In the genomic region with DNA sequence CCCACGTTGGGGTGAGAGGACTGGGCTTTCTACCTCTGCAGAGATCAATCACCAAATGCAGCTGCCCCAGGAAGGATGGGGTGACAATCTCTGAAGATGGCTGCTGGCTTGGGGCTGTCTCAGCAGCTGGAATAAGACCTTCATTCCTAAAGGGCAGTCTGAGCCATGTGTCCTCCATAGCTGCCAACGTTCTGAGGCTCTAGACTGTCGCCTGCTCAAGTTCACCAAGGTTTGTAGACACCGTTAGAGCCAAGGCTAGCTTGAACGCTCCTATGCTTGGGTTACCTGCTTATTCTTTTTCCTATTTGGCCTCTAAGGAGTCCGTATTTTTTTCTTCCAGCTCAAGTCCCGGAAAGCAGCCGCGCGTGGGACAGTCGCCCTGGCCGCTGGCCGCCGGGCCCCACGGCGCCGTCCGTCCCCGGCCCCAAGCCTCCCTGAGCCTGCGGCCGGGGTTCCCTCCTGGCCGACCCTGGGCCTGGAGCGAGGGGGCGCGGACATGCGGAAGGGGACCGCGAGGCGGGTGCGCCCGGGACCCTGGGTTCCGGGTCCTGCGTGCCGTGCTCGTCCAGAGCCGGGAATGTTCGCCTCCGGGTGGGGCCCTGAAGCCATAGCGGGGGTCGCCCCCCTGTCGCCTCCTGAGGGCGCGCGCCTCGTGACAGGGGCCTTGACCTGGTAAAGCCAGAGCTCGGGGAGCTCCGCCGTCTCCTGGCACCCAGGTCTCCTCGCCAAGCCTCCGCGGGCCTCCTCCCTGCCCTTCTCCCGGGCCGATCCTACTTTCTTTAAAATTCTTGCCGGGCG, we compare ENCODE assay signal across 12 cellular contexts. TPM values are rescaled to one million over a fixed set of nuclear protein-coding genes. Genes with fewer than 3 reads are reported as not detected.
DNase-seq lines count a peak whose midpoint lies in the region; ATAC-seq and TF ChIP-seq lines count a peak whose summit lies in the region.
"Had no signal": no experiment of that assay in that cellular context is flagged by ENCODE, and none has a peak within 500 bp of the region (broad histone marks: within the 10 kb centered on the region; RNA-seq: fewer than 3 reads in every experiment).

No MANE protein-coding gene starts in this region.

- no peak overlapping the region for H3K27ac ChIP-seq in fibroblast of lung (ENCODE audit: insufficient read depth, low read length)
- H3K27ac ChIP-seq in parathyroid adenoma = no peak overlapping the region
- H3K27ac ChIP-seq: BLaER1 treated with 17β-estradiol and CSF1 and Interleukin-3, amounts not matched to agents 10 nM and 100 nM had no signal

- no peaks in the 10 kb centered on the region for H3K4me1 ChIP-seq in fibroblast of lung (ENCODE audit: control insufficient read depth, extremely low read depth, insufficient read depth, low read length)
- no peaks in the 10 kb centered on the region for H3K4me1 ChIP-seq in parathyroid adenoma

- H3K4me3 ChIP-seq in fibroblast of lung (replicated peaks in 1 of 4; ENCODE audit: control extremely low read depth in 1 of 4, insufficient read depth in 1 of 4, low read depth in 3 of 4, low read length in 4 of 4) = peak overlapping the region in 1 of 4 experiments; percentile 27
- H3K4me3 ChIP-seq in parathyroid adenoma (ENCODE audit: low read depth, low read length) = no peak overlapping the region
- H3K4me3 ChIP-seq: BLaER1 treated with 17β-estradiol and CSF1 and Interleukin-3, amounts not matched to agents 10 nM and 100 nM; K562 had no signal

- H3K4me2 ChIP-seq in fibroblast of lung (ENCODE audit: extremely low read depth, insufficient read depth, low read length) = peak overlapping the region; percentile 68
- H3K4me2 ChIP-seq in parathyroid adenoma (ENCODE audit: low read length) = no peak overlapping the region

- no peak overlapping the region for H2AFZ ChIP-seq in fibroblast of lung (ENCODE audit: low read length)
- H2AFZ ChIP-seq in parathyroid adenoma = peak overlapping the region; percentile 8

- H3K27me3 ChIP-seq in fibroblast of lung (ENCODE audit: control insufficient read depth, insufficient read depth, low read length) = peaks cover 17% of the 10 kb centered on the region
- no peaks in the 10 kb centered on the region for H3K27me3 ChIP-seq in parathyroid adenoma (ENCODE audit: control insufficient read depth, insufficient read depth, low read length)

- ATAC-seq in activated naive CD8-positive, alpha-beta T cell treated with anti-CD3 and anti-CD28 coated beads, Interleukin-2, amount 50 U/mL, for 24 hours = no peak
- no peak for ATAC-seq in HG02970 (IDR thresholded peaks at IDR 0.05; ENCODE audit: low FRiP score, unreplicated experiment)

- no peaks in the 10 kb centered on the region for H4K20me1 ChIP-seq in fibroblast of lung (ENCODE audit: control insufficient read depth, extremely low read depth, insufficient read depth, low read length)

- no peaks in the 10 kb centered on the region for H3K9me3 Mint-ChIP-seq in activated naive CD8-positive, alpha-beta T cell (ENCODE audit: low read depth)
- H3K9me3 Mint-ChIP-seq in activated naive CD8-positive, alpha-beta T cell treated with anti-CD3 and anti-CD28 coated beads, Interleukin-2, amount 50 U/mL, for 24 hours = no peaks in the 10 kb centered on the region

- H3K9ac ChIP-seq in fibroblast of lung (ENCODE audit: insufficient read depth, low read length) = peak overlapping the region; percentile 7
- H3K9ac ChIP-seq in parathyroid adenoma = no peak overlapping the region
- H3K9ac ChIP-seq: BLaER1 treated with 17β-estradiol and CSF1 and Interleukin-3, amounts not matched to agents 10 nM and 100 nM had no signal

- TF ChIP-seq CTCF in fibroblast of lung (conservative IDR thresholded peaks at IDR 0.05 in 1 of 2, IDR thresholded peaks at IDR 0.05 in 1 of 2; ENCODE audit: low read depth in 1 of 2, low read length in 2 of 2) (no peak), parathyroid adenoma (IDR thresholded peaks at IDR 0.05) (no peak)

- H3K27ac Mint-ChIP-seq in activated naive CD8-positive, alpha-beta T cell = no peak overlapping the region
- no peak overlapping the region for H3K27ac Mint-ChIP-seq in activated naive CD8-positive, alpha-beta T cell treated with anti-CD3 and anti-CD28 coated beads, Interleukin-2, amount 50 U/mL, for 24 hours

- H3K27me3 Mint-ChIP-seq in activated naive CD8-positive, alpha-beta T cell = no peaks in the 10 kb centered on the region
- peaks cover 26% of the 10 kb centered on the region for H3K27me3 Mint-ChIP-seq in activated naive CD8-positive, alpha-beta T cell treated with anti-CD3 and anti-CD28 coated beads, Interleukin-2, amount 50 U/mL, for 24 hours

- no peaks in the 10 kb centered on the region for H3K9me3 ChIP-seq in fibroblast of lung (ENCODE audit: control insufficient read depth, insufficient read depth, low read depth, low read length)
- H3K9me3 ChIP-seq in parathyroid adenoma (ENCODE audit: control insufficient read depth, low read length) = no peaks in the 10 kb centered on the region

- no peaks in the 10 kb centered on the region for H3K36me3 Mint-ChIP-seq in activated naive CD8-positive, alpha-beta T cell
- H3K36me3 Mint-ChIP-seq in activated naive CD8-positive, alpha-beta T cell treated with anti-CD3 and anti-CD28 coated beads, Interleukin-2, amount 50 U/mL, for 24 hours (ENCODE audit: low read depth) = no peaks in the 10 kb centered on the region

- H3K79me2 ChIP-seq in fibroblast of lung (ENCODE audit: control insufficient read depth, insufficient read depth, low read length) = no peaks in the 10 kb centered on the region
- H3K79me2 ChIP-seq in parathyroid adenoma = no peaks in the 10 kb centered on the region

- peaks cover 4% of the 10 kb centered on the region for H3K4me1 Mint-ChIP-seq in activated naive CD8-positive, alpha-beta T cell (ENCODE audit: low read depth)
- H3K4me1 Mint-ChIP-seq in activated naive CD8-positive, alpha-beta T cell treated with anti-CD3 and anti-CD28 coated beads, Interleukin-2, amount 50 U/mL, for 24 hours = peaks cover 11% of the 10 kb centered on the region

- peak overlapping the region; percentile 38 for H3K4me3 Mint-ChIP-seq in activated naive CD8-positive, alpha-beta T cell
- no peak overlapping the region for H3K4me3 Mint-ChIP-seq in activated naive CD8-positive, alpha-beta T cell treated with anti-CD3 and anti-CD28 coated beads, Interleukin-2, amount 50 U/mL, for 24 hours

- H3K36me3 ChIP-seq in fibroblast of lung (ENCODE audit: control insufficient read depth, insufficient read depth, low read length) = no peaks in the 10 kb centered on the region
- no peaks in the 10 kb centered on the region for H3K36me3 ChIP-seq in parathyroid adenoma (ENCODE audit: control insufficient read depth, insufficient read depth, low read length)

- DNase-seq in activated naive CD8-positive, alpha-beta T cell treated with anti-CD3 and anti-CD28 coated beads, Interleukin-2, amount 50 U/mL, for 24 hours = no peak
- DNase-seq in fibroblast of lung (ENCODE audit: low read depth in 2 of 2) (no peak), NCI-H748 treated with DMSO at 0.1 percent for 48 hours (lab: John Stamatoyannopoulos, UW) (no peak), cerebellar cortex (ENCODE audit: low spot score) (no peak), cerebellum (ENCODE audit: low spot score) (no peak)
- DNase-seq: NCI-H524 treated with DMSO at 0.1 percent for 48 hours had no signal

RNA-seq across cellular contexts. Expression of gene MRFAP1, which starts 23.3 kb away (rescaled TPM):
- total RNA-seq in fibroblast of lung (92.2 and 99.1 TPM in 2 replicates), cerebellum (89.2 TPM)
- 261 and 301 TPM in 2 replicates for polyA plus RNA-seq in fibroblast of lung
- 368 and 418 TPM in 2 replicates for polyA plus RNA-seq in fibroblast of lung (2012)
- polyA minus RNA-seq in fibroblast of lung (ENCODE audit: low replicate concordance) = 29.6 and 39.3 TPM in 2 replicates

RNA-seq across cellular contexts. Expression of gene S100P, which starts 29.9 kb away (rescaled TPM):
- total RNA-seq in fibroblast of lung (not detected in 2 replicates), cerebellum (0.27 TPM)
- polyA plus RNA-seq in fibroblast of lung = not detected in 2 replicates
- not detected in 2 replicates for polyA plus RNA-seq in fibroblast of lung (2012)
- not detected in 2 replicates for polyA minus RNA-seq in fibroblast of lung (ENCODE audit: low replicate concordance)
- total RNA-seq: renal cortical epithelial cell had no signal

RNA-seq across cellular contexts. Expression of gene MRFAP1L1, which starts 45.9 kb away (rescaled TPM):
- total RNA-seq in fibroblast of lung (41.6 and 45.5 TPM in 2 replicates), cerebellum (61.2 TPM)
- 64.7 and 77.4 TPM in 2 replicates for polyA plus RNA-seq in fibroblast of lung
- polyA plus RNA-seq in fibroblast of lung (2012) = 45.5 and 54.7 TPM in 2 replicates
- 3.7 and 16.2 TPM in 2 replicates for polyA minus RNA-seq in fibroblast of lung (ENCODE audit: low replicate concordance)

RNA-seq across cellular contexts. Expression of gene BLOC1S4, which starts 52.2 kb away (rescaled TPM):
- total RNA-seq in fibroblast of lung = 10.8 and 12.2 TPM in 2 replicates
- polyA plus RNA-seq in fibroblast of lung = 12.3 and 13.5 TPM in 2 replicates
- 13.3 and 15.7 TPM in 2 replicates for polyA plus RNA-seq in fibroblast of lung (2012)
- 1.5 and 2.8 TPM in 2 replicates for polyA minus RNA-seq in fibroblast of lung (ENCODE audit: low replicate concordance)
- 8.3 TPM for total RNA-seq in cerebellum
